In the genomic region with DNA sequence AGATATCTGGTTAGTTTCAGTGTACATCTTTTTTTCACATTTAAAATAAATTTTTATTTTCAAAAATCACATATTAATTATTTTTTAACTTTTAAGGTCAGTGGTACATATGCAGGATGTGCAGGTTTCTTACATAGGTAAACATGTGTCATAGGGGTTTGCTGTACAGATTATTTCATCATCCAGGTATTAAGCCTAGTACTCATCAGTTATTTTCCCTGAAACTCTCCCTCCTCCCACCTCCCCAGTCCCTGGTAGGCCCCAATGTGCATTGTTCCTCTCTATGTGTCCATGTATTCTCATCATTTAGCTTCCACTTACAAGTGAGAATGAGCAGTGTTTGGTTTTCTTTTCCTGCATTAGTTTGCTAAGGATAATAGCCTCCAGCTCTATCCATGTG, we compare ENCODE assay signal across 33 cellular contexts.
"Had no signal": no experiment of that assay in that cellular context is flagged by ENCODE, and none has a peak within 500 bp of the region (broad histone marks: within the 10 kb centered on the region; RNA-seq: fewer than 3 reads in every experiment).

No MANE protein-coding gene starts in this region.

- ATAC-seq: activated naive CD4-positive, alpha-beta T cell treated with anti-CD3 and anti-CD28 coated beads, Interleukin-2, amount 50 U/mL, for 72 hours; activated naive CD8-positive, alpha-beta T cell treated with anti-CD3 and anti-CD28 coated beads, Interleukin-2, amount 50 U/mL, for 24 hours; activated T-cell treated with anti-CD3 and anti-CD28 coated beads, Interleukin-2, amount 50 U/mL, for 4 hours; activated T-cell treated with anti-CD3 and anti-CD28 coated beads, Interleukin-2, amount 50 U/mL, for 72 hours; activated T-helper 17 cell treated with anti-CD3 and anti-CD28 coated beads, Interleukin-2, amount 50 U/mL, for 72 hours; body of pancreas had no signal

- H3K36me3 ChIP-seq: adrenal gland, ascending aorta, brain microvascular endothelial cell, breast epithelium, cardiac muscle cell had no signal

- H3K27ac ChIP-seq: adrenal gland, ascending aorta, body of pancreas, brain microvascular endothelial cell, breast epithelium, cardiac muscle cell had no signal

- DNase-seq: activated effector memory CD4-positive, alpha-beta T cell treated with anti-CD3 and anti-CD28 coated beads, Interleukin-2, amount 50 U/mL, for 16 hours; activated effector memory CD4-positive, alpha-beta T cell treated with Interleukin-2 at 50 U/mL for 16 hours; activated gamma-delta T cell; activated gamma-delta T cell treated with Interleukin-2 at 50 U/mL for 16 hours; activated naive CD4-positive, alpha-beta T cell; activated naive CD4-positive, alpha-beta T cell treated with anti-CD3 and anti-CD28 coated beads for 36 hours; activated naive CD4-positive, alpha-beta T cell treated with anti-CD3 and anti-CD28 coated beads, Interleukin-2, amount 10 ng/mL, durations not matched to agents 7 days and 5 days; activated naive CD4-positive, alpha-beta T cell treated with anti-CD3 and anti-CD28 coated beads, Interleukin-2, amount 50 U/mL, for 16 hours; activated naive CD4-positive, alpha-beta T cell treated with Interleukin-2 at 50 U/mL for 16 hours; activated naive CD8-positive, alpha-beta T cell treated with anti-CD3 and anti-CD28 coated beads for 36 hours; activated naive CD8-positive, alpha-beta T cell treated with anti-CD3 and anti-CD28 coated beads, Interleukin-2, amount 10 ng/mL, durations not matched to agents 7 days and 5 days; activated naive CD8-positive, alpha-beta T cell treated with anti-CD3 and anti-CD28 coated beads, Interleukin-2, amount 50 U/mL, for 24 hours; activated T-cell treated with anti-CD3 and anti-CD28 coated beads, Interleukin-2, amount 50 U/mL, for 1 hour; activated T-cell treated with anti-CD3 and anti-CD28 coated beads, Interleukin-2, amount 50 U/mL, for 24 hours; activated T-cell treated with anti-CD3 and anti-CD28 coated beads, Interleukin-2, amount 50 U/mL, for 4 hours; activated T-cell treated with anti-CD3 and anti-CD28 coated beads, Interleukin-2, amount 50 U/mL, for 48 hours; activated T-cell treated with anti-CD3 and anti-CD28 coated beads, Interleukin-2, amount 50 U/mL, for 72 hours; adrenal gland; amniotic stem cell; amygdala; anterior cingulate cortex; aorta; body of pancreas; brain microvascular endothelial cell; caudate nucleus; central memory CD4-positive, alpha-beta T cell; cerebellar nuclear complex had no signal

- H3K9me3 ChIP-seq: adrenal gland, body of pancreas had no signal

- H3K27me3 ChIP-seq: adrenal gland, ascending aorta, body of pancreas, brain microvascular endothelial cell, breast epithelium, cardiac muscle cell had no signal

- FAIRE-seq: astrocyte had no signal

- H3K4me1 ChIP-seq: adrenal gland, ascending aorta, body of pancreas, breast epithelium had no signal

- H3K4me3 ChIP-seq: adrenal gland, ascending aorta, body of pancreas, breast epithelium, cardiac muscle cell had no signal
